ENCODE assay signal across 8 cellular contexts in the genomic region with DNA sequence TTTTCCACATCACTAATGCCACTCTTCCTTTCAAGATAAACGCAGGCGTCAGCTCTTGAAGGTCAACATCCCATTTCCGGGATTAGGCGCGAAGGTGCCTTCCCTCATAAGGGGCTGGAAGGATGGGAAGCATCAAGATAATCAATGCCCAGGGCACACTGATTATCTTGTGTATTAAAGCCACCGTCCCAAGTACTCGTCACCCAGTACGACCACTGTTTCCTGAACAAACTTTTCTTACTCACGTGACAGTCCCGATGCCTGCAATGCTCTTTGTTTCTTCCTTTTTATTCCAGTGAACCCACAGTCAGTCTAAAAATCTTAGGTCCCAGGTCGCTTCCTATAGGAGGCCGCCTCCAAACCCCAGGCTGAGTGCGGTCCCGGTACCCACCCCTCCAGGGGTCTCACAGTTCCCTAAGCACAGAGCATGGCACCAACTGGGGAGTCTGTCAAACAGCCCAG. TPM values are rescaled to one million over a fixed set of nuclear protein-coding genes. Genes with fewer than 3 reads are reported as not detected.
A peak's percentile ranks its signal among the peaks of the same experiment; 100 is the strongest.
DNase-seq lines count a peak whose midpoint lies in the region; ATAC-seq and TF ChIP-seq lines count a peak whose summit lies in the region.

No MANE protein-coding gene starts in this region.

- 0% methylated on average over 14 of the region's 14 CpGs for WGBS in right lobe of liver (ENCODE audit: insufficient coverage, low coverage, low lambda C conversion rate, missing lambda C conversion rate)
- WGBS in transverse colon (ENCODE audit: low coverage in 1 of 2), 2 donors = 0 to 4% methylated on average over 5 to 14 of the region's 14 CpGs

- peaks cover 0 to 20% (median 5%) of the 10 kb centered on the region in 4 donors for H3K4me1 ChIP-seq in right lobe of liver
- H3K4me1 ChIP-seq in transverse colon = peaks cover 6 to 32% (median 26%) of the 10 kb centered on the region in 4 donors

- no peaks in the 10 kb centered on the region for H3K9me3 ChIP-seq in right lobe of liver
- H3K9me3 ChIP-seq in transverse colon = no peaks in the 10 kb centered on the region

- TF ChIP-seq POLR2A in right lobe of liver (IDR thresholded peaks at IDR 0.05) (no peak), transverse colon (IDR thresholded peaks at IDR 0.05) (no peak)

- intact Hi-C loops in right lobe of liver (cut with DNase I) (no loop called here), transverse colon (cut with DNase I; ENCODE audit: low total_unique reads) (no loop called here)

- H3K27me3 ChIP-seq in right lobe of liver (no peaks in the 10 kb centered on the region), transverse colon (no peaks in the 10 kb centered on the region)

- H3K4me1 Mint-ChIP-seq in activated T-cell treated with anti-CD3 and anti-CD28 coated beads, Interleukin-2, amount 50 U/mL, for 72 hours (ENCODE audit: low read depth) = peaks cover 69% of the 10 kb centered on the region

- H3K4me3 ChIP-seq in right lobe of liver (peak overlapping the region; percentile 76 to 89 (median 77)), transverse colon (peak overlapping the region; percentile 72 to 81 (median 78))

- ATAC-seq in activated T-cell treated with anti-CD3 and anti-CD28 coated beads, Interleukin-2, amount 50 U/mL, for 72 hours (replicated peaks in 1 of 2) = peak; percentile 9 to 23
- ATAC-seq in HG02610 (IDR thresholded peaks at IDR 0.05; ENCODE audit: unreplicated experiment) (peak; percentile 6), right lobe of liver (peak; percentile 0 to 2 (median 1))

- peak overlapping the region; percentile 95 for H3K27ac Mint-ChIP-seq in activated T-cell treated with anti-CD3 and anti-CD28 coated beads, Interleukin-2, amount 50 U/mL, for 72 hours

- TF ChIP-seq CTCF in right lobe of liver (IDR thresholded peaks at IDR 0.05) = no peak
- no peak for TF ChIP-seq CTCF in transverse colon (IDR thresholded peaks at IDR 0.05)

- H3K9me3 Mint-ChIP-seq in activated T-cell treated with anti-CD3 and anti-CD28 coated beads, Interleukin-2, amount 50 U/mL, for 72 hours = no peaks in the 10 kb centered on the region

- no peak for TF ChIP-seq EP300 in transverse colon (IDR thresholded peaks at IDR 0.05; ENCODE audit: low read depth)

- H3K36me3 Mint-ChIP-seq in activated T-cell treated with anti-CD3 and anti-CD28 coated beads, Interleukin-2, amount 50 U/mL, for 72 hours (ENCODE audit: insufficient read depth in 2 of 2) = peaks cover 16 to 26% of the 10 kb centered on the region in 2 donors

- peak in 1 of 2 donors; percentile 29 for DNase-seq in activated T-cell treated with anti-CD3 and anti-CD28 coated beads, Interleukin-2, amount 50 U/mL, for 72 hours
- DNase-seq in activated T-cell treated with anti-CD3 and anti-CD28 coated beads, Interleukin-2, amount 50 U/mL, for 1 hour = no peak
- DNase-seq in NCI-H69 (lab: John Stamatoyannopoulos, UW) (peak; percentile 51), caudate nucleus (lab: John Stamatoyannopoulos, UW) (peak in 1 of 61 donors; percentile 36), right lobe of liver (peak in 1 of 3 donors; percentile 63), transverse colon (peak; percentile 44), cerebellum (ENCODE audit: low spot score) (no peak)

- H3K27ac ChIP-seq in caudate nucleus (ENCODE audit: low read depth, low read length) (peak overlapping the region; percentile 96), right lobe of liver (peak overlapping the region; percentile 85 to 93 (median 89)), transverse colon (peak overlapping the region; percentile 94 to 97 (median 97))

- H3K36me3 ChIP-seq in right lobe of liver (peaks cover 0 to 22% (median 6%) of the 10 kb centered on the region in 4 donors), transverse colon (peaks cover 0 to 13% (median 6%) of the 10 kb centered on the region in 4 donors)

- peak overlapping the region; percentile 90 to 98 for H3K4me3 Mint-ChIP-seq in activated T-cell treated with anti-CD3 and anti-CD28 coated beads, Interleukin-2, amount 50 U/mL, for 72 hours

- no peaks in the 10 kb centered on the region for H3K27me3 Mint-ChIP-seq in activated T-cell treated with anti-CD3 and anti-CD28 coated beads, Interleukin-2, amount 50 U/mL, for 72 hours (ENCODE audit: low read depth)

- in situ Hi-C loops in transverse colon (cut with MboI; ENCODE audit: low pct_ligation_motif_present in 1 of 4, low pct_unique_long_range_greater_than_20kb in 1 of 4, low sequenced_read_pairs in 3 of 4) = no loop called here

RNA-seq across cellular contexts. Expression of gene ANAPC13, which starts 0.7 kb away (rescaled TPM):
- 10 to 100 TPM; 40.0 to 47.6 TPM for total RNA-seq in activated T-cell treated with anti-CD3 and anti-CD28 coated beads, Interleukin-2, amount 50 U/mL, for 72 hours
- total RNA-seq in right lobe of liver = 10 to 100 TPM; 23.1 to 46.6 (median 31.7) TPM
- 10 to 100 TPM in 3 of 4 donors, 1 to 10 TPM in 1; 5.6 to 81.0 (median 29.3) TPM for total RNA-seq in transverse colon
- 37.3 TPM for total RNA-seq in cerebellum

RNA-seq across cellular contexts. Expression of gene CEP63, which starts 0.8 kb away (rescaled TPM):
- total RNA-seq in activated T-cell treated with anti-CD3 and anti-CD28 coated beads, Interleukin-2, amount 50 U/mL, for 72 hours = 10 to 100 TPM; 25.1 to 33.6 TPM
- 10 to 100 TPM in 2 of 6 experiments, 1 to 10 TPM in 4; 8.7 to 14.4 (median 9.1) TPM for total RNA-seq in right lobe of liver
- 10 to 100 TPM; 12.1 to 29.2 (median 16.9) TPM for total RNA-seq in transverse colon
- 26.4 TPM for total RNA-seq in cerebellum

Comparison
In these comparisons a context has a peak if more than half of its experiments do, and no peak if none do; other contexts are left out.
1. DNase-seq: peak in NCI-H69 (single experiment) and transverse colon (single experiment); none in activated T-cell treated with anti-CD3 and anti-CD28 coated beads, Interleukin-2, amount 50 U/mL, for 1 hour (single experiment) and cerebellum (single experiment).
2. Peak in every context shown above with its lines, with median percentiles within 50 percentile points of each other: ATAC-seq and H3K27ac ChIP-seq.